Comparison of ENCODE assay signal across 24 cellular contexts in genomic region chr20:61125536-61126180, GRCh38.
DNase-seq lines count a peak whose midpoint lies in the region; ATAC-seq and TF ChIP-seq lines count a peak whose summit lies in the region.
"Had no signal": no experiment of that assay in that cellular context is flagged by ENCODE, and none has a peak within 500 bp of the region (broad histone marks: within the 10 kb centered on the region; RNA-seq: fewer than 3 reads in every experiment).

No MANE protein-coding gene starts in this region.

- H3K4me1 Mint-ChIP-seq in brain (peaks cover 36% of the 10 kb centered on the region), Calu3 (ENCODE audit: low read depth, unreplicated experiment) (no peaks in the 10 kb centered on the region)

- peak overlapping the region; percentile 23 for H2AK5ac ChIP-seq in mesenchymal stem cell (ENCODE audit: low read length, severe bottlenecking)

- no peak overlapping the region for H3K14ac ChIP-seq in mesenchymal stem cell (ENCODE audit: low read length in 2 of 2)

- no peak overlapping the region for H3K9ac ChIP-seq in mesenchymal stem cell (ENCODE audit: low read length)

- peaks cover 8% of the 10 kb centered on the region for H3K27me3 Mint-ChIP-seq in brain
- H3K27me3 Mint-ChIP-seq in Calu3 (ENCODE audit: unreplicated experiment) = peaks cover 32% of the 10 kb centered on the region

- peaks cover 5 to 8% of the 10 kb centered on the region in 2 experiments for H3K27me3 ChIP-seq in mesenchymal stem cell (ENCODE audit: control insufficient read depth in 1 of 2, insufficient read depth in 1 of 2, low read length in 2 of 2)

- H3K27ac Mint-ChIP-seq in brain (peak overlapping the region in 4 of 5 experiments; percentile 14 to 93 (median 75)), Calu3 (ENCODE audit: unreplicated experiment) (no peak overlapping the region)
- H3K27ac Mint-ChIP-seq: CD4-positive, alpha-beta memory T cell had no signal

- intact Hi-C loops in cardiac septum (cut with DNase I) = no loop called here
- intact Hi-C loops in left ventricle myocardium superior (cut with micrococcal nuclease) = no loop called here
- intact Hi-C loops in Calu3 (cut with micrococcal nuclease; ENCODE audit: unreplicated experiment) = no loop called here

- H2AFZ ChIP-seq in mesenchymal stem cell (ENCODE audit: low read depth, low read length) = no peak overlapping the region

- no peak overlapping the region for H2BK15ac ChIP-seq in mesenchymal stem cell (ENCODE audit: low read depth, poor library complexity, severe bottlenecking)

- WGBS in mesenchymal stem cell = 94% methylated on average over 12 of the region's 14 CpGs

- H4K8ac ChIP-seq in mesenchymal stem cell (ENCODE audit: low read length) = no peak overlapping the region

- TF ChIP-seq CTCF in brain (conservative IDR thresholded peaks at IDR 0.05) (no peak), Calu3 (IDR thresholded peaks at IDR 0.05; ENCODE audit: unreplicated experiment) (no peak)

- no peak overlapping the region for H3K23ac ChIP-seq in mesenchymal stem cell (ENCODE audit: low read length in 2 of 2)

- H3K27ac ChIP-seq in mesenchymal stem cell (ENCODE audit: low read length, poor library complexity, severe bottlenecking) = no peak overlapping the region
- H3K27ac ChIP-seq: HL-60, SJCRH30 had no signal

- no peaks in the 10 kb centered on the region for H3K79me1 ChIP-seq in mesenchymal stem cell (replicated peaks; ENCODE audit: low read length, poor library complexity, severe bottlenecking)

- no peak overlapping the region for H3K4me2 ChIP-seq in mesenchymal stem cell (ENCODE audit: low read length, poor library complexity, severe bottlenecking)

- H2BK5ac ChIP-seq in mesenchymal stem cell (ENCODE audit: low read depth, low read length, poor library complexity, severe bottlenecking) = no peak overlapping the region

- H3K18ac ChIP-seq in mesenchymal stem cell (ENCODE audit: low read depth in 1 of 2, low read length in 2 of 2) = no peak overlapping the region

- H3K4me1 ChIP-seq in mesenchymal stem cell (ENCODE audit: control insufficient read depth, insufficient read depth, low read depth, low read length) = peaks cover 9% of the 10 kb centered on the region
- H3K4me1 ChIP-seq: SJCRH30 had no signal

- H2BK12ac ChIP-seq in mesenchymal stem cell (ENCODE audit: low read length in 2 of 2) = no peak overlapping the region

- H2BK120ac ChIP-seq in mesenchymal stem cell (ENCODE audit: low read depth, low read length) = no peak overlapping the region

- no peaks in the 10 kb centered on the region for H3K36me3 ChIP-seq in mesenchymal stem cell (ENCODE audit: control insufficient read depth in 1 of 2, insufficient read depth in 2 of 2, low read depth in 1 of 2, low read length in 2 of 2)
- H3K36me3 ChIP-seq: SJCRH30 had no signal

- peak; percentile 35 for DNase-seq in cardiac septum (ENCODE audit: low spot score)
- DNase-seq in left ventricle myocardium superior = no peak
- DNase-seq in mesenchymal stem cell = no peak
- DNase-seq in Calu3 = no peak
- no peak for DNase-seq in DMS53 (lab: John Stamatoyannopoulos, UW)
- DNase-seq in stimulated activated CD4-positive, alpha-beta T cell treated with anti-CD3 and anti-CD28 coated beads, Interleukin-4, amount 100 ng/mL, for 1 hour = no peak
- DNase-seq: C1 segment of cervical spinal cord; CD4-positive, alpha-beta memory T cell; COR-L47; DND-41; GOT3; HCEC 1CT; NCI-H1092; NCI-H1417 treated with DMSO at 0.1 percent for 48 hours; NCI-H1694 treated with DMSO at 0.1 percent for 48 hours; NCI-H2081; NCI-H2171 treated with DMSO at 0.1 percent for 48 hours; NCI-H345; NCI-H524; NCI-H748 treated with DMSO at 0.1 percent for 48 hours; SJCRH30 had no signal

- H3K9me3 Mint-ChIP-seq in brain (peaks cover 0 to 9% (median 3%) of the 10 kb centered on the region in 5 experiments), Calu3 (ENCODE audit: low read depth, unreplicated experiment) (no peaks in the 10 kb centered on the region)

- H3K4me3 Mint-ChIP-seq in brain (peak overlapping the region in 1 of 5 experiments; percentile 39), Calu3 (ENCODE audit: low read depth, unreplicated experiment) (no peak overlapping the region)
- H3K4me3 Mint-ChIP-seq: CD4-positive, alpha-beta memory T cell had no signal

- H3K9me3 ChIP-seq in mesenchymal stem cell (ENCODE audit: control insufficient read depth, low read length) = no peaks in the 10 kb centered on the region
- H3K9me3 ChIP-seq: SJCRH30 had no signal

- no peak overlapping the region for H4K91ac ChIP-seq in mesenchymal stem cell (ENCODE audit: low read length)

- H3K36me3 Mint-ChIP-seq in brain = no peaks in the 10 kb centered on the region
- no peaks in the 10 kb centered on the region for H3K36me3 Mint-ChIP-seq in Calu3 (ENCODE audit: insufficient read depth, unreplicated experiment)
- H3K36me3 Mint-ChIP-seq: CD4-positive, alpha-beta memory T cell had no signal

- no TSS peak for BruUV-seq in Calu3 (replicated peaks; lab: Mats Ljungman, UMichigan)

- no peak overlapping the region for H3K4ac ChIP-seq in mesenchymal stem cell (ENCODE audit: low read depth in 1 of 2, low read length in 2 of 2)

- no peak overlapping the region for H3K4me3 ChIP-seq in mesenchymal stem cell (ENCODE audit: insufficient read depth in 1 of 2, low read depth in 1 of 2, low read length in 2 of 2)
- H3K4me3 ChIP-seq: SJCRH30 had no signal

- no peak for ATAC-seq in left ventricle myocardium superior
- ATAC-seq: SK-N-SH treated with all-trans-retinoic acid at 6 μM for 48 hours had no signal

- CTCF ChIA-PET in Calu3 (lab: Charles Lee) = interaction anchor here (0.7 to 1.6 kb wide), 2 partner anchors 11 to 534 kb away, joined by 3 to 5 read pairs; no protein-coding TSS in a partner anchor
